In genomic region chr9:134466869-134467616, GRCh38 we compare ENCODE assay signal across 17 cellular contexts.
A peak's percentile ranks its signal among the peaks of the same experiment; 100 is the strongest.
DNase-seq lines count a peak whose midpoint lies in the region; ATAC-seq and TF ChIP-seq lines count a peak whose summit lies in the region.
"Had no signal": no experiment of that assay in that cellular context is flagged by ENCODE, and none has a peak within 500 bp of the region (broad histone marks: within the 10 kb centered on the region; RNA-seq: fewer than 3 reads in every experiment).

No MANE protein-coding gene starts in this region.

- no peaks in the 10 kb centered on the region for H3K27me3 ChIP-seq in WERI-Rb-1 (ENCODE audit: insufficient read depth, low read depth, severe bottlenecking)
- peaks cover 2% of the 10 kb centered on the region for H3K27me3 ChIP-seq in adrenal gland
- H3K27me3 ChIP-seq: SJSA1 had no signal

- H3K4me3 ChIP-seq in NB4 (ENCODE audit: low read depth, low read length) = no peak overlapping the region
- no peak overlapping the region for H3K4me3 ChIP-seq in WERI-Rb-1 (ENCODE audit: low read depth, low read length)
- no peak overlapping the region for H3K4me3 ChIP-seq in adrenal gland
- H3K4me3 ChIP-seq: BLaER1 treated with 17β-estradiol and CSF1 and Interleukin-3, amounts not matched to agents 10 nM and 100 nM; SJSA1 had no signal

- intact Hi-C loops in adrenal gland (cut with DNase I) = no loop called here

- TF ChIP-seq CTCF in NB4 (IDR thresholded peaks at IDR 0.05; ENCODE audit: low read depth, low read length) (no peak), WERI-Rb-1 (IDR thresholded peaks at IDR 0.05; ENCODE audit: low read depth, low read length) (no peak), adrenal gland (IDR thresholded peaks at IDR 0.05) (no peak)

- H3K9me3 ChIP-seq in WERI-Rb-1 (ENCODE audit: severe bottlenecking) (no peaks in the 10 kb centered on the region), adrenal gland (replicated peaks in 1 of 3) (no peaks in the 10 kb centered on the region)
- H3K9me3 ChIP-seq: SJSA1 had no signal

- no peak for ATAC-seq in HG02763 (IDR thresholded peaks at IDR 0.05; ENCODE audit: unreplicated experiment)

- no peaks in the 10 kb centered on the region for H3K36me3 ChIP-seq in WERI-Rb-1
- no peaks in the 10 kb centered on the region for H3K36me3 ChIP-seq in adrenal gland (replicated peaks in 1 of 2)
- H3K36me3 ChIP-seq: BLaER1 treated with 17β-estradiol and CSF1 and Interleukin-3, amounts not matched to agents 10 nM and 100 nM; SJSA1 had no signal

- DNase-seq in ELF-1 (ENCODE audit: low read depth, low spot score) (peak; percentile 37), NB4 (ENCODE audit: low read depth) (peak; percentile 32), WERI-Rb-1 (no peak), iPS-NIHi7 (ENCODE audit: extremely low spot score) (peak; percentile 56), adrenal gland (no peak), NCI-H1105 treated with DMSO at 0.1 percent for 48 hours (lab: John Stamatoyannopoulos, UW) (no peak), ecto neural progenitor cell (ENCODE audit: low spot score) (no peak)
- DNase-seq: DMS 273 treated with DMSO at 0.1 percent for 48 hours, GF-D8, NCI-H1417, NCI-H187 treated with DMSO at 0.1 percent for 48 hours, NCI-H446, NCI-H69 had no signal

- H3K4me1 ChIP-seq in adrenal gland (replicated peaks in 1 of 2) = no peaks in the 10 kb centered on the region
- H3K4me1 ChIP-seq: SJSA1 had no signal

- WGBS in adrenal gland, 4 donors = 75 to 83% (median 79%) methylated on average over 12 to 20 of the region's 20 CpGs

- TF ChIP-seq POLR2A in NB4 (IDR thresholded peaks at IDR 0.05; ENCODE audit: extremely low read depth, insufficient read length) (no peak), adrenal gland (IDR thresholded peaks at IDR 0.05) (no peak)

- H3K27ac ChIP-seq in WERI-Rb-1 = peak overlapping the region; percentile 29
- no peak overlapping the region for H3K27ac ChIP-seq in adrenal gland
- H3K27ac ChIP-seq: BLaER1 treated with 17β-estradiol and CSF1 and Interleukin-3, amounts not matched to agents 10 nM and 100 nM; RWPE1; SJSA1 had no signal

Comparison
In these comparisons a context has a peak if more than half of its experiments do, and no peak if none do; other contexts are left out.
1. DNase-seq: peak in ELF-1 (single experiment), NB4 (single experiment) and iPS-NIHi7 (single experiment); none in WERI-Rb-1 (single experiment), adrenal gland (0 of 7), NCI-H1105 treated with DMSO at 0.1 percent for 48 hours (single experiment) and ecto neural progenitor cell (single experiment).